Comparison of ENCODE assay signal across 20 cellular contexts in the genomic region with DNA sequence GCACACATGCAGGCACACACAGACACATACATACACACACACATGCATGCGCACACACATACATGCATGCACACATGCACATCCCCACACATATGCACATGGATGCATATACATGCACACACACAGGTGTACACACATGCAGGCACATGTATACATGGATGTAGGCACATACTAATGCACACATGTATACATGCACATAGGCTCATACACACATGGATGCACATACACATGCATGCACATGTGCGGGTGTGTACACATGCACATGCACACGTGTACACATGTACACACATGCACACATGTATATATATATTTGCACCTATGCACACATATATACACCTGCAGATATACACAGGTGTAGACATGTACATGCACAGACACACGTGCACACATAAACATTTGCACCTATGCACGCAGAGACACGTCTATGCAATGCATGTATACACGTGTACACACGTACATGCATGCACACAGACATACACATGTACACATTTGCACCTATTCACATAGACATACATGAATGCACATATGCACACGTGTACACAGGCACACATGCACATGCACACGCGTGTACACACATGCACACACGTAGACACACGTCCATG. TPM values are rescaled to one million over a fixed set of nuclear protein-coding genes. Genes with fewer than 3 reads are reported as not detected.
DNase-seq lines count a peak whose midpoint lies in the region; ATAC-seq, FAIRE-seq and TF ChIP-seq lines count a peak whose summit lies in the region.
"Had no signal": no experiment of that assay in that cellular context is flagged by ENCODE, and none has a peak within 500 bp of the region (broad histone marks: within the 10 kb centered on the region; RNA-seq: fewer than 3 reads in every experiment).

No MANE protein-coding gene starts in this region.

- no peaks in the 10 kb centered on the region for H3K36me3 Mint-ChIP-seq in T-cell
- H3K36me3 Mint-ChIP-seq in type B pancreatic cell = peaks cover 17% of the 10 kb centered on the region

- no peak overlapping the region for H3K9ac ChIP-seq in HepG2 (ENCODE audit: insufficient read depth, low read depth, low read length)

- H3K4me3 ChIP-seq in right atrium auricular region = no peak overlapping the region
- H3K4me3 ChIP-seq in HepG2 (replicated peaks in 1 of 3; ENCODE audit: insufficient read depth in 1 of 3, low read depth in 2 of 3, low read length in 3 of 3) = no peak overlapping the region
- H3K4me3 ChIP-seq: breast epithelium, thyroid gland had no signal

- H3K9me3 ChIP-seq in right atrium auricular region = no peaks in the 10 kb centered on the region
- H3K9me3 ChIP-seq in HepG2 (ENCODE audit: low read length) = no peaks in the 10 kb centered on the region
- H3K9me3 ChIP-seq: breast epithelium, thyroid gland had no signal

- peaks cover 35% of the 10 kb centered on the region for H3K79me2 ChIP-seq in HepG2 (ENCODE audit: insufficient read depth, low read length)

- no peak for TF ChIP-seq CTCF in right atrium auricular region (IDR thresholded peaks at IDR 0.05)
- TF ChIP-seq CTCF in HepG2 (CRISPR knock-in tag; IDR thresholded peaks at IDR 0.05) = no peak
- no peak for TF ChIP-seq CTCF in type B pancreatic cell (conservative IDR thresholded peaks at IDR 0.05)
- no peak for TF ChIP-seq CTCF in omental fat pad (IDR thresholded peaks at IDR 0.05)

- no peak for TF ChIP-seq RAD21 in HepG2 (CRISPR knock-in tag; IDR thresholded peaks at IDR 0.05)

- POLR2A ChIA-PET in T-cell (lab: Charles Lee) = no interaction called here
- POLR2A ChIA-PET in HepG2 (lab: Yijun Ruan, JAX) = no interaction called here

- H3K4me3 Mint-ChIP-seq in T-cell = peak overlapping the region in 2 of 3 donors; percentile 3 to 23
- H3K4me3 Mint-ChIP-seq in type B pancreatic cell = peak overlapping the region; percentile 22
- H3K4me3 Mint-ChIP-seq: activated T-cell treated with anti-CD3 and anti-CD28 coated beads, Interleukin-2, amount 50 U/mL, for 24 hours; stimulated activated memory B cell treated with anti-CD40 and anti-IgM and Interleukin-4, amounts not matched to agents 10 μg/mL and 1 μg/mL and 100 μg/mL, for 72 hours had no signal

- H3K9me3 Mint-ChIP-seq in T-cell = no peaks in the 10 kb centered on the region
- no peaks in the 10 kb centered on the region for H3K9me3 Mint-ChIP-seq in type B pancreatic cell
- H3K9me3 Mint-ChIP-seq: activated T-cell treated with anti-CD3 and anti-CD28 coated beads, Interleukin-2, amount 50 U/mL, for 24 hours; stimulated activated memory B cell treated with anti-CD40 and anti-IgM and Interleukin-4, amounts not matched to agents 10 μg/mL and 1 μg/mL and 100 μg/mL, for 72 hours had no signal

- no peak for ATAC-seq in left cardiac atrium
- no peak for ATAC-seq in T-cell (replicated peaks in 1 of 4)
- no peak for ATAC-seq in HepG2
- ATAC-seq in omental fat pad (ENCODE audit: low FRiP score) = no peak
- ATAC-seq: stimulated activated memory B cell treated with anti-CD40 and anti-IgM and Interleukin-4, amounts not matched to agents 10 μg/mL and 1 μg/mL and 100 μg/mL, for 72 hours had no signal

- H3K4me2 ChIP-seq in HepG2 (ENCODE audit: low read depth, low read length) = no peak overlapping the region

- H3K4me1 Mint-ChIP-seq in T-cell (peaks cover 10 to 30% (median 13%) of the 10 kb centered on the region in 3 donors), type B pancreatic cell (ENCODE audit: unreplicated experiment) (peaks cover 4% of the 10 kb centered on the region)

- H3K27ac ChIP-seq in right atrium auricular region (no peak overlapping the region), HepG2 (ENCODE audit: extremely low read length, insufficient read depth, low read length) (no peak overlapping the region)
- H3K27ac ChIP-seq: breast epithelium, thyroid gland had no signal

- H3K27me3 Mint-ChIP-seq in T-cell (no peaks in the 10 kb centered on the region), type B pancreatic cell (no peaks in the 10 kb centered on the region)
- H3K27me3 Mint-ChIP-seq: activated T-cell treated with anti-CD3 and anti-CD28 coated beads, Interleukin-2, amount 50 U/mL, for 24 hours; stimulated activated memory B cell treated with anti-CD40 and anti-IgM and Interleukin-4, amounts not matched to agents 10 μg/mL and 1 μg/mL and 100 μg/mL, for 72 hours had no signal

- no peaks in the 10 kb centered on the region for H3K4me1 ChIP-seq in right atrium auricular region
- H3K4me1 ChIP-seq in HepG2 (ENCODE audit: insufficient read depth, low read length) = peaks cover 33% of the 10 kb centered on the region
- H3K4me1 ChIP-seq: breast epithelium had no signal

- 92% methylated on average over 12 of the region's 13 CpGs for WGBS in HepG2 (ENCODE audit: low lambda C conversion rate)

- no peak for FAIRE-seq in HepG2 (lab: Jason Lieb, UNC)
- FAIRE-seq: frontal cortex had no signal

- intact Hi-C loops in left cardiac atrium (cut with DNase I) (no loop called here), HepG2 (cut with micrococcal nuclease; ENCODE audit: unreplicated experiment) (no loop called here)

- no peak overlapping the region for H2AFZ ChIP-seq in HepG2 (ENCODE audit: low read length)

- H3K36me3 ChIP-seq in right atrium auricular region = peaks cover 5% of the 10 kb centered on the region
- H3K36me3 ChIP-seq in HepG2 (replicated peaks in 1 of 2; ENCODE audit: control insufficient read depth in 1 of 2, insufficient read depth in 2 of 2, low read length in 2 of 2) = peaks cover 36 to 69% of the 10 kb centered on the region in 2 experiments
- H3K36me3 ChIP-seq: breast epithelium, thyroid gland had no signal

- peak in 1 of 2 experiments; percentile 52; a peak in 2 of 4 replicates for TF ChIP-seq POLR2A in HepG2 (IDR thresholded peaks at IDR 0.05; ENCODE audit: insufficient read depth in 1 of 2, low read depth in 2 of 2, low read length in 2 of 2)

- peaks cover 62% of the 10 kb centered on the region for H4K20me1 ChIP-seq in HepG2 (ENCODE audit: insufficient read depth, low read length)

- BruUV-seq in HepG2 (replicated peaks; lab: Mats Ljungman, UMichigan) = no TSS peak

- in situ Hi-C loops in HepG2 (cut with HindIII; ENCODE audit: extremely low pct_ligation_motif_present, low pct_unique_long_range_greater_than_20kb) = no loop called here

- TF ChIP-seq EP300 in HepG2 (IDR thresholded peaks at IDR 0.05; ENCODE audit: low read depth in 2 of 2, low read length in 2 of 2) = no peak
- no peak for TF ChIP-seq EP300 in HepG2 (CRISPR knock-in tag; IDR thresholded peaks at IDR 0.05; ENCODE audit: borderline replicate concordance)

- peak overlapping the region; percentile 10 to 16 for H3K27ac Mint-ChIP-seq in T-cell
- no peak overlapping the region for H3K27ac Mint-ChIP-seq in type B pancreatic cell
- H3K27ac Mint-ChIP-seq: activated T-cell treated with anti-CD3 and anti-CD28 coated beads, Interleukin-2, amount 50 U/mL, for 24 hours had no signal

- DNase-seq in left cardiac atrium (peak; percentile 1), right atrium auricular region (ENCODE audit: low spot score) (no peak), T-cell (no peak), HepG2 (ENCODE audit: low spot score) (no peak), type B pancreatic cell (ENCODE audit: extremely low spot score, unreplicated experiment) (no peak), cerebellar cortex (ENCODE audit: low spot score) (no peak), NAMALWA (ENCODE audit: low spot score) (no peak), omental fat pad (ENCODE audit: low spot score) (no peak)
- DNase-seq: activated T-cell treated with anti-CD3 and anti-CD28 coated beads, Interleukin-2, amount 50 U/mL, for 24 hours; Kasumi-1; kidney glomerular epithelial cell; NCI-H1092; NCI-H2081 treated with DMSO at 0.1 percent for 48 hours; NCI-H510A treated with DMSO at 0.1 percent for 48 hours; RPMI8226; stimulated activated CD4-positive, alpha-beta T cell treated with anti-CD3 and anti-CD28 coated beads, Interleukin-15, amount 100 ng/mL, for 24 hours; thyroid gland had no signal

- H3K27me3 ChIP-seq in right atrium auricular region (no peaks in the 10 kb centered on the region), HepG2 (ENCODE audit: control insufficient read depth in 1 of 2, insufficient read depth in 2 of 2, low read length in 2 of 2) (no peaks in the 10 kb centered on the region)
- H3K27me3 ChIP-seq: breast epithelium, thyroid gland had no signal

- CTCF ChIA-PET in T-cell (lab: Charles Lee) = no interaction called here
- CTCF ChIA-PET in HepG2 (lab: Yijun Ruan, JAX; ENCODE audit: low intra/inter-chr PET ratio, low total read pairs) = no interaction called here

RNA-seq across cellular contexts. Expression of a gene that starts 4.0 kb away (rescaled TPM):
- total RNA-seq in left cardiac atrium (10 to 100 TPM in 1 of 2 donors, 1 to 10 TPM in 1; 2.9 to 13.7 TPM), right atrium auricular region (1 to 10 TPM; 2.2 to 3.0 TPM), T-cell (10 to 100 TPM; 18.6 to 27.4 (median 22.4) TPM), HepG2 (2016; rRNA removed; fragmentation: Illumina TruSeq; extraction: Trizol) (87.7 and 111 TPM in 2 replicates), type B pancreatic cell (ENCODE audit: low replicate concordance) (47.5 and 54.8 TPM in 2 replicates), omental fat pad (10 to 100 TPM; 12.8 to 32.3 (median 21.9) TPM)
- total RNA-seq in HepG2 (2016; cell fraction: cytosol; rRNA removed; fragmentation: Illumina TruSeq; extraction: Trizol; ENCODE audit: low read depth) = 14.7 and 15.6 TPM in 2 replicates
- total RNA-seq in HepG2 (2016; cell fraction: insoluble cytoplasmic fraction; rRNA removed; fragmentation: Illumina TruSeq; extraction: Trizol) = 93.5 and 100 TPM in 2 replicates
- 44.6 and 46.3 TPM in 2 replicates for total RNA-seq in HepG2 (2016; cell fraction: membrane; rRNA removed; fragmentation: Illumina TruSeq; extraction: Trizol)
- 61.7 and 72.3 TPM in 2 replicates for total RNA-seq in HepG2 (2016; cell fraction: nucleus; rRNA removed; fragmentation: Illumina TruSeq; extraction: Trizol)
- polyA plus RNA-seq in HepG2 (2011; rRNA removed) = 153 and 202 TPM in 2 replicates
- polyA plus RNA-seq in HepG2 (2011; cell fraction: cytosol; rRNA removed) = 97.5 and 98.8 TPM in 2 replicates
- polyA plus RNA-seq in HepG2 (2011; cell fraction: nucleus; rRNA removed) = 373 and 416 TPM in 2 replicates
- polyA plus RNA-seq in HepG2 (2012) = 118 and 196 TPM in 2 replicates
- polyA plus RNA-seq in HepG2 (2016; cell fraction: cytosol; fragmentation: Illumina TruSeq; extraction: Trizol; ENCODE audit: low read depth) = 10.9 TPM in 2 replicates
- polyA plus RNA-seq in HepG2 (2016; cell fraction: insoluble cytoplasmic fraction; fragmentation: Illumina TruSeq; extraction: Trizol; ENCODE audit: low read depth) = 71.2 and 91.8 TPM in 2 replicates
- polyA plus RNA-seq in HepG2 (2016; cell fraction: membrane; fragmentation: Illumina TruSeq; extraction: Trizol; ENCODE audit: low read depth) = 29.2 and 29.4 TPM in 2 replicates
- polyA plus RNA-seq in HepG2 (2016; cell fraction: nucleus; fragmentation: Illumina TruSeq; extraction: Trizol; ENCODE audit: insufficient read depth, low read depth) = 178 and 219 TPM in 2 replicates
- 70.5 and 467 TPM in 2 replicates for polyA minus RNA-seq in HepG2 (2011; rRNA and poly(A)+ RNA removed; ENCODE audit: low replicate concordance)
- 116 and 195 TPM in 2 replicates for polyA minus RNA-seq in HepG2 (2011; cell fraction: cytosol; rRNA and poly(A)+ RNA removed)
- polyA minus RNA-seq in HepG2 (2011; cell fraction: nucleus; rRNA and poly(A)+ RNA removed) = 115 and 118 TPM in 2 replicates

RNA-seq across cellular contexts. Expression of a gene that starts 33.4 kb away (rescaled TPM):
- total RNA-seq in left cardiac atrium = 10 to 100 TPM; 48.0 to 55.6 TPM
- 10 to 100 TPM; 44.6 to 52.1 TPM for total RNA-seq in right atrium auricular region
- total RNA-seq in T-cell = 100 to 1,000 TPM in 3 of 5 donors, 10 to 100 TPM in 2; 58.8 to 112 (median 111) TPM
- total RNA-seq in HepG2 (2016; rRNA removed; fragmentation: Illumina TruSeq; extraction: Trizol) = 35.6 and 39.6 TPM in 2 replicates
- total RNA-seq in HepG2 (2016; cell fraction: cytosol; rRNA removed; fragmentation: Illumina TruSeq; extraction: Trizol; ENCODE audit: low read depth) = 33.9 and 34.6 TPM in 2 replicates
- 32.3 and 41.0 TPM in 2 replicates for total RNA-seq in HepG2 (2016; cell fraction: insoluble cytoplasmic fraction; rRNA removed; fragmentation: Illumina TruSeq; extraction: Trizol)
- 50.6 and 52.4 TPM in 2 replicates for total RNA-seq in HepG2 (2016; cell fraction: membrane; rRNA removed; fragmentation: Illumina TruSeq; extraction: Trizol)
- total RNA-seq in HepG2 (2016; cell fraction: nucleus; rRNA removed; fragmentation: Illumina TruSeq; extraction: Trizol) = 17.0 and 20.4 TPM in 2 replicates
- polyA plus RNA-seq in HepG2 (2011; rRNA removed) = 20.2 and 22.1 TPM in 2 replicates
- polyA plus RNA-seq in HepG2 (2011; cell fraction: cytosol; rRNA removed) = 18.4 and 31.3 TPM in 2 replicates
- 29.4 and 36.8 TPM in 2 replicates for polyA plus RNA-seq in HepG2 (2011; cell fraction: nucleus; rRNA removed)
- polyA plus RNA-seq in HepG2 (2012) = 16.6 and 18.3 TPM in 2 replicates
- polyA plus RNA-seq in HepG2 (2016; cell fraction: cytosol; fragmentation: Illumina TruSeq; extraction: Trizol; ENCODE audit: low read depth) = 46.6 and 50.3 TPM in 2 replicates
- polyA plus RNA-seq in HepG2 (2016; cell fraction: insoluble cytoplasmic fraction; fragmentation: Illumina TruSeq; extraction: Trizol; ENCODE audit: low read depth) = 38.1 and 42.7 TPM in 2 replicates
- polyA plus RNA-seq in HepG2 (2016; cell fraction: membrane; fragmentation: Illumina TruSeq; extraction: Trizol; ENCODE audit: low read depth) = 50.6 and 54.4 TPM in 2 replicates
- 41.5 and 48.9 TPM in 2 replicates for polyA plus RNA-seq in HepG2 (2016; cell fraction: nucleus; fragmentation: Illumina TruSeq; extraction: Trizol; ENCODE audit: insufficient read depth, low read depth)
- polyA minus RNA-seq in HepG2 (2011; rRNA and poly(A)+ RNA removed; ENCODE audit: low replicate concordance) = 14.7 and 27.7 TPM in 2 replicates
- 10.6 and 14.2 TPM in 2 replicates for polyA minus RNA-seq in HepG2 (2011; cell fraction: cytosol; rRNA and poly(A)+ RNA removed)
- 4.7 and 7.2 TPM in 2 replicates for polyA minus RNA-seq in HepG2 (2011; cell fraction: nucleus; rRNA and poly(A)+ RNA removed)
- total RNA-seq in type B pancreatic cell (ENCODE audit: low replicate concordance) = 45.7 and 53.5 TPM in 2 replicates
- 10 to 100 TPM; 25.7 to 35.3 (median 34.0) TPM for total RNA-seq in omental fat pad
